In the genomic region with DNA sequence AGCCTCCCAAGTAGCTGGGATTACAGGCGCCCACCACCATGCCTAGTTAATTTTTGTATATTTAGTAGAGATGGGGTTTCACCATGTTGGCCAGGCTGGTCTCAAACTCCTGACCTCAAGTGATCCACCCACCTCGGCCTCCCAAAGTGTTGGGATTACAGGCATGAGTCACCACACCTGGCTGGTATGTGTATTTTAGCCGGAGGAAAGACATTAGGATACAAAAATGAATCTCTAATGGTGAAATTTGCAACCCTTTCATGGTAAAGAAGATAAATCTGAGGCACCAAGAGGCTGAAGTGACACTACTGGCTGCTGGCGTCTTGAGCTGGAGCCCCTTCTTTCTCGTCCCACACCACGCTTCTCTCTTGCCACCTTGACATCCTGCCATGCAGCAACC, we compare ENCODE assay signal across 7 cellular contexts. TPM values are rescaled to one million over a fixed set of nuclear protein-coding genes. Genes with fewer than 3 reads are reported as not detected.
DNase-seq lines count a peak whose midpoint lies in the region; ATAC-seq and TF ChIP-seq lines count a peak whose summit lies in the region.
"Not testable (repeated sequence)": the region's sequence is repeated elsewhere in the genome, so short reads cannot be mapped to it uniquely, and the experiment has no call there.

No MANE protein-coding gene starts in this region.

- intact Hi-C loops in PC-3 (cut with micrococcal nuclease), result loop anchor here (5.0 kb wide), 1 partner anchor 71 kb away; no protein-coding TSS in a partner anchor
- intact Hi-C loops in activated B cell treated with CpG ODN at 0.5 μM for 24 hours (cut with micrococcal nuclease); cardiac septum (cut with DNase I): not testable (repeated sequence)

- not testable (repeated sequence) for ATAC-seq in GM23338; PC-3; activated B cell treated with CpG ODN at 0.5 μM for 24 hours (ENCODE audit: low read depth); stimulated activated naive B cell treated with anti-CD40 and anti-IgM and Interleukin-4, amounts not matched to agents 10 μg/mL and 1 μg/mL and 100 μg/mL, for 72 hours (replicated peaks)

- H3K4me3 ChIP-seq in BLaER1 treated with 17β-estradiol and CSF1 and Interleukin-3, amounts not matched to agents 10 nM and 100 nM; GM23338; PC-3 (ENCODE audit: low read length); neutrophil (ENCODE audit: low read depth in 1 of 2, low read length in 1 of 2): not testable (repeated sequence)

- H3K4me1 Mint-ChIP-seq in GM23338, result not testable (repeated sequence)
- H3K4me1 Mint-ChIP-seq in activated B cell treated with CpG ODN at 0.5 μM for 24 hours, result peaks cover 84% of the 10 kb centered on the region
- H3K4me1 Mint-ChIP-seq in stimulated activated naive B cell treated with anti-CD40 and anti-IgM and Interleukin-4, amounts not matched to agents 10 μg/mL and 1 μg/mL and 100 μg/mL, for 72 hours, result peaks cover 43 to 83% of the 10 kb centered on the region in 2 donors

- H3K4me3 Mint-ChIP-seq in GM23338; activated B cell treated with CpG ODN at 0.5 μM for 24 hours; stimulated activated naive B cell treated with anti-CD40 and anti-IgM and Interleukin-4, amounts not matched to agents 10 μg/mL and 1 μg/mL and 100 μg/mL, for 72 hours: not testable (repeated sequence)

- not testable (repeated sequence) for H3K9me2 ChIP-seq in GM23338 (ENCODE audit: insufficient read depth); PC-3 (replicated peaks; ENCODE audit: low read length)

- H3K36me3 Mint-ChIP-seq in GM23338 (ENCODE audit: low read depth); activated B cell treated with CpG ODN at 0.5 μM for 24 hours (ENCODE audit: low read depth); stimulated activated naive B cell treated with anti-CD40 and anti-IgM and Interleukin-4, amounts not matched to agents 10 μg/mL and 1 μg/mL and 100 μg/mL, for 72 hours: not testable (repeated sequence)

- TF ChIP-seq CTCF in GM23338 (conservative IDR thresholded peaks at IDR 0.05; ENCODE audit: low read depth in 2 of 2); PC-3 (conservative IDR thresholded peaks at IDR 0.05; ENCODE audit: low read depth, low read length); activated B cell treated with CpG ODN at 0.5 μM for 24 hours (IDR thresholded peaks at IDR 0.05); neutrophil (IDR thresholded peaks at IDR 0.05): not testable (repeated sequence)

- H3K27ac Mint-ChIP-seq in GM23338, result peak overlapping the region; percentile 10; the same call in 1 of the 2 replicates
- peak overlapping the region; percentile 92 for H3K27ac Mint-ChIP-seq in activated B cell treated with CpG ODN at 0.5 μM for 24 hours
- peak overlapping the region; percentile 5 for H3K27ac Mint-ChIP-seq in stimulated activated naive B cell treated with anti-CD40 and anti-IgM and Interleukin-4, amounts not matched to agents 10 μg/mL and 1 μg/mL and 100 μg/mL, for 72 hours

- H3F3A ChIP-seq in GM23338 (replicated peaks; ENCODE audit: low read depth); PC-3 (ENCODE audit: low read length, unreplicated experiment): not testable (repeated sequence)

- not testable (repeated sequence) for H4K20me1 ChIP-seq in BLaER1 treated with 17β-estradiol and CSF1 and Interleukin-3, amounts not matched to agents 10 nM and 100 nM; GM23338 (replicated peaks; ENCODE audit: insufficient read depth); PC-3 (ENCODE audit: low read length)

- not testable (repeated sequence) for BruUV-seq in PC-3 (replicated peaks; lab: Mats Ljungman, UMichigan)

- CTCF ChIA-PET in PC-3 (lab: Charles Lee); activated B cell treated with CpG ODN at 0.5 μM for 24 hours (lab: Charles Lee): not testable (repeated sequence)

- H3K27ac ChIP-seq in BLaER1 treated with 17β-estradiol and CSF1 and Interleukin-3, amounts not matched to agents 10 nM and 100 nM, result peak overlapping the region in 6 of 11 experiments; percentile 14 to 94 (median 88); a peak in 9 of 22 replicates
- not testable (repeated sequence) for H3K27ac ChIP-seq in GM23338 (ENCODE audit: low read depth)
- H3K27ac ChIP-seq in PC-3 (ENCODE audit: low read length) (peak overlapping the region; percentile 95), neutrophil (peak overlapping the region; percentile 93)

- not testable (repeated sequence) for DNase-seq in GM23338 (ENCODE audit: low spot score); activated B cell treated with CpG ODN at 0.5 μM for 24 hours; stimulated activated naive B cell treated with anti-CD40 and anti-IgM and Interleukin-4, amounts not matched to agents 10 μg/mL and 1 μg/mL and 100 μg/mL, for 72 hours
- DNase-seq in PC-3, result peak; percentile 47
- peak; percentile 9 for DNase-seq in cardiac septum (ENCODE audit: low spot score)

- not testable (repeated sequence) for H2AFZ ChIP-seq in GM23338; PC-3 (ENCODE audit: low read length)

- H3K36me3 ChIP-seq in BLaER1 treated with 17β-estradiol and CSF1 and Interleukin-3, amounts not matched to agents 10 nM and 100 nM; GM23338 (ENCODE audit: insufficient read depth); PC-3 (ENCODE audit: low read depth, low read length); neutrophil: not testable (repeated sequence)

- H3K9me3 Mint-ChIP-seq in GM23338; activated B cell treated with CpG ODN at 0.5 μM for 24 hours; stimulated activated naive B cell treated with anti-CD40 and anti-IgM and Interleukin-4, amounts not matched to agents 10 μg/mL and 1 μg/mL and 100 μg/mL, for 72 hours: not testable (repeated sequence)

- H3K9ac ChIP-seq in BLaER1 treated with 17β-estradiol and CSF1 and Interleukin-3, amounts not matched to agents 10 nM and 100 nM, result not testable (repeated sequence)
- peak overlapping the region; percentile 84 for H3K9ac ChIP-seq in PC-3 (ENCODE audit: low read length)

- not testable (repeated sequence) for H3K27me3 Mint-ChIP-seq in GM23338 (ENCODE audit: insufficient read depth, low read depth, poor library complexity); activated B cell treated with CpG ODN at 0.5 μM for 24 hours; stimulated activated naive B cell treated with anti-CD40 and anti-IgM and Interleukin-4, amounts not matched to agents 10 μg/mL and 1 μg/mL and 100 μg/mL, for 72 hours

- POLR2A ChIA-PET in PC-3 (lab: Charles Lee; ENCODE audit: unreplicated experiment) (interaction anchor here (0.6 kb wide), 1 partner anchor 191 kb away, joined by 3 read pairs; no protein-coding TSS in a partner anchor), activated B cell treated with CpG ODN at 0.5 μM for 24 hours (lab: Charles Lee) (interaction anchor here (1.2 to 2.3 kb wide), 3 partner anchors 9 to 42 kb away, joined by 5 to 8 read pairs (median 7); no protein-coding TSS in a partner anchor)

- H3K27me3 ChIP-seq in BLaER1 treated with 17β-estradiol and CSF1 and Interleukin-3, amounts not matched to agents 10 nM and 100 nM; GM23338 (ENCODE audit: insufficient read depth); PC-3 (ENCODE audit: low read length); neutrophil: not testable (repeated sequence)

- peaks cover 60 to 88% (median 79%) of the 10 kb centered on the region in 10 experiments for H3K4me1 ChIP-seq in BLaER1 treated with 17β-estradiol and CSF1 and Interleukin-3, amounts not matched to agents 10 nM and 100 nM
- not testable (repeated sequence) for H3K4me1 ChIP-seq in GM23338 (ENCODE audit: insufficient read depth)
- H3K4me1 ChIP-seq in PC-3 (ENCODE audit: insufficient read depth, low read length) (peaks cover 65% of the 10 kb centered on the region), neutrophil (ENCODE audit: control insufficient read depth in 1 of 2, insufficient read depth in 1 of 2, low read depth in 1 of 2, low read length in 1 of 2) (peaks cover 96 to 98% of the 10 kb centered on the region in 2 experiments)

- not testable (repeated sequence) for H3K9me3 ChIP-seq in BLaER1 treated with 17β-estradiol and CSF1 and Interleukin-3, amounts not matched to agents 10 nM and 100 nM (replicated peaks in 1 of 11); PC-3 (ENCODE audit: low read length); neutrophil

- H3K4me2 ChIP-seq in BLaER1 treated with 17β-estradiol and CSF1 and Interleukin-3, amounts not matched to agents 10 nM and 100 nM, result peak overlapping the region in 4 of 11 experiments; percentile 12 to 83 (median 75); a peak in 6 of 22 replicates
- not testable (repeated sequence) for H3K4me2 ChIP-seq in GM23338; PC-3 (ENCODE audit: low read length)

- not testable (repeated sequence) for H3K79me2 ChIP-seq in GM23338 (replicated peaks; ENCODE audit: insufficient read depth); PC-3 (ENCODE audit: low read length)

RNA-seq across cellular contexts. Expression of gene GPCPD1, which starts 40.4 kb away (rescaled TPM):
- 5.7 and 7.3 TPM in 2 replicates for total RNA-seq in GM23338 (2014; rRNA removed; shearing (Covaris generic))
- 2.9 and 4.1 TPM in 2 replicates for polyA plus RNA-seq in GM23338 (2016; fragmentation: Nextera tagmentation; extraction: Ambion mirVana)
- total RNA-seq in PC-3 (2014; rRNA removed) (13.0 and 16.8 TPM in 2 replicates), activated B cell treated with CpG ODN at 0.5 μM for 24 hours (67.4 and 91.4 TPM in 2 replicates), cardiac septum (17.3 TPM)

Comparison
In these comparisons a context has a peak if more than half of its experiments do, and no peak if none do; other contexts are left out.
1. H3K27ac Mint-ChIP-seq: peak in every context shown above with its lines; median percentile 92 in activated B cell treated with CpG ODN at 0.5 μM for 24 hours; 10 in GM23338; 5 in stimulated activated naive B cell treated with anti-CD40 and anti-IgM and Interleukin-4, amounts not matched to agents 10 μg/mL and 1 μg/mL and 100 μg/mL, for 72 hours.